Comparison of ENCODE assay signal across 23 cellular contexts in genomic region chr7:91285966-91286365, GRCh38.
DNase-seq lines count a peak whose midpoint lies in the region; ATAC-seq and TF ChIP-seq lines count a peak whose summit lies in the region.
"Had no signal": no experiment of that assay in that cellular context is flagged by ENCODE, and none has a peak within 500 bp of the region (broad histone marks: within the 10 kb centered on the region; RNA-seq: fewer than 3 reads in every experiment).

No MANE protein-coding gene starts in this region.

- no peaks in the 10 kb centered on the region for H3K36me3 ChIP-seq in HEK293 (ENCODE audit: control insufficient read depth in 2 of 2, insufficient read depth in 1 of 2, low read length in 2 of 2)
- H3K36me3 ChIP-seq in SK-N-MC (ENCODE audit: insufficient read depth, low read length) = no peaks in the 10 kb centered on the region
- H3K36me3 ChIP-seq: right atrium auricular region, WERI-Rb-1 had no signal

- no peak overlapping the region for H3K4me3 ChIP-seq in HEK293 (ENCODE audit: low read depth, low read length)
- H3K4me3 ChIP-seq in SK-N-MC = no peak overlapping the region
- H3K4me3 ChIP-seq in foreskin fibroblast (ENCODE audit: low read depth in 1 of 2, low read length in 2 of 2) = no peak overlapping the region
- H3K4me3 ChIP-seq: lung, right atrium auricular region, testis had no signal

- H3K27ac ChIP-seq in HEK293 (ENCODE audit: extremely low read depth, low read depth, low read length) = no peak overlapping the region
- H3K27ac ChIP-seq in SK-N-MC = peak overlapping the region; percentile 32; the same call in 1 of the 2 replicates
- H3K27ac ChIP-seq: right atrium auricular region, testis, WERI-Rb-1 had no signal

- DNase-seq in AG20443 (ENCODE audit: low spot score) = peak; percentile 45
- no peak for DNase-seq in SK-N-MC (ENCODE audit: low read depth, low spot score)
- DNase-seq in foreskin fibroblast = peak; percentile 16 to 60
- no peak for DNase-seq in NCI-H2029 (lab: John Stamatoyannopoulos, UW)
- no peak for DNase-seq in NCI-H2171 (lab: John Stamatoyannopoulos, UW)
- DNase-seq in activated effector memory CD4-positive, alpha-beta T cell treated with anti-CD3 and anti-CD28 coated beads, Interleukin-2, amount 50 U/mL, for 16 hours = no peak
- DNase-seq: activated CD4-positive, alpha-beta memory T cell treated with anti-CD3 and anti-CD28 coated beads, Interleukin-2, amount 10 ng/mL, durations not matched to agents 7 days and 5 days; activated naive CD4-positive, alpha-beta T cell treated with anti-CD3 and anti-CD28 coated beads for 36 hours; activated T-cell treated with anti-CD3 and anti-CD28 coated beads, Interleukin-2, amount 50 U/mL, for 1 hour; AML-193; aorta; effector memory CD8-positive, alpha-beta T cell; H7; hippocampal formation; islet precursor cell; stimulated activated CD4-positive, alpha-beta T cell treated with anti-CD3 and anti-CD28 coated beads, Interleukin-15, amount 100 ng/mL, for 24 hours; T-helper 17 cell; testis; WERI-Rb-1 had no signal

- no peak overlapping the region for H3K9ac ChIP-seq in SK-N-MC (ENCODE audit: insufficient read length)

- no peak for ATAC-seq in HG02970 (IDR thresholded peaks at IDR 0.05; ENCODE audit: low FRiP score, unreplicated experiment)
- ATAC-seq: effector memory CD8-positive, alpha-beta T cell; T-helper 17 cell had no signal

- 0 out of 2 replicates have a peak, but pooled peaks cover 2% of the 10 kb centered on the region for H3K4me1 ChIP-seq in HEK293 (ENCODE audit: control insufficient read depth, insufficient read depth, low read length)
- H3K4me1 ChIP-seq: testis had no signal

- CTCF ChIA-PET in HEK293 (lab: Yijun Ruan, JAX) = interaction anchor here (0.7 to 0.9 kb wide), 2 partner anchors 8 to 151 kb away, joined by 3 to 4 read pairs; no protein-coding TSS in a partner anchor

- TF ChIP-seq CTCF in HEK293 (tag by site-specific recombination; IDR thresholded peaks at IDR 0.05) = no peak
- no peak for TF ChIP-seq CTCF in foreskin fibroblast (IDR thresholded peaks at IDR 0.05; ENCODE audit: low read depth, low read length)

- no peaks in the 10 kb centered on the region for H3K9me3 ChIP-seq in HEK293 (ENCODE audit: control insufficient read depth, insufficient read depth, low read depth, low read length)
- 0 out of 2 replicates have a peak, but pooled peaks cover 3% of the 10 kb centered on the region for H3K9me3 ChIP-seq in SK-N-MC (ENCODE audit: low read depth, low read length)
- H3K9me3 ChIP-seq: right atrium auricular region, testis had no signal

- POLR2A ChIA-PET in HEK293 (lab: Yijun Ruan, JAX) = no interaction called here

TF ChIP-seq in HEK293, 187 proteins besides CTCF, POLR2A, EP300 and RAD21:
- TF ChIP-seq BCL11A (tag by site-specific recombination; IDR thresholded peaks at IDR 0.05; ENCODE audit: low read depth) (no peak), ZNF704 (tag by site-specific recombination; IDR thresholded peaks at IDR 0.05) (no peak), ZNF335 (tag by site-specific recombination; conservative IDR thresholded peaks at IDR 0.05) (peak; percentile 38), ZNF561 (tag by site-specific recombination; IDR thresholded peaks at IDR 0.05; ENCODE audit: borderline replicate concordance) (no peak)

Comparison
In these comparisons a context has a peak if more than half of its experiments do, and no peak if none do; other contexts are left out.
1. DNase-seq: peak in AG20443 (single experiment) and foreskin fibroblast (2 of 2); none in SK-N-MC (single experiment), NCI-H2029 (single experiment), NCI-H2171 (single experiment) and activated effector memory CD4-positive, alpha-beta T cell treated with anti-CD3 and anti-CD28 coated beads, Interleukin-2, amount 50 U/mL, for 16 hours (single experiment).